Comparison of ENCODE assay signal across 1 cellular context in genomic region chr5:142922223-142922952, GRCh38.
TF ChIP-seq lines count a peak whose summit lies in the region.

No MANE protein-coding gene starts in this region.

TF ChIP-seq in HepG2, 621 proteins besides CTCF, POLR2A, EP300 and RAD21 (continued from another document and continues in another):
- no peak for TF ChIP-seq TFE3 (CRISPR knock-in tag; IDR thresholded peaks at IDR 0.05)
- TF ChIP-seq, protein P1, sequence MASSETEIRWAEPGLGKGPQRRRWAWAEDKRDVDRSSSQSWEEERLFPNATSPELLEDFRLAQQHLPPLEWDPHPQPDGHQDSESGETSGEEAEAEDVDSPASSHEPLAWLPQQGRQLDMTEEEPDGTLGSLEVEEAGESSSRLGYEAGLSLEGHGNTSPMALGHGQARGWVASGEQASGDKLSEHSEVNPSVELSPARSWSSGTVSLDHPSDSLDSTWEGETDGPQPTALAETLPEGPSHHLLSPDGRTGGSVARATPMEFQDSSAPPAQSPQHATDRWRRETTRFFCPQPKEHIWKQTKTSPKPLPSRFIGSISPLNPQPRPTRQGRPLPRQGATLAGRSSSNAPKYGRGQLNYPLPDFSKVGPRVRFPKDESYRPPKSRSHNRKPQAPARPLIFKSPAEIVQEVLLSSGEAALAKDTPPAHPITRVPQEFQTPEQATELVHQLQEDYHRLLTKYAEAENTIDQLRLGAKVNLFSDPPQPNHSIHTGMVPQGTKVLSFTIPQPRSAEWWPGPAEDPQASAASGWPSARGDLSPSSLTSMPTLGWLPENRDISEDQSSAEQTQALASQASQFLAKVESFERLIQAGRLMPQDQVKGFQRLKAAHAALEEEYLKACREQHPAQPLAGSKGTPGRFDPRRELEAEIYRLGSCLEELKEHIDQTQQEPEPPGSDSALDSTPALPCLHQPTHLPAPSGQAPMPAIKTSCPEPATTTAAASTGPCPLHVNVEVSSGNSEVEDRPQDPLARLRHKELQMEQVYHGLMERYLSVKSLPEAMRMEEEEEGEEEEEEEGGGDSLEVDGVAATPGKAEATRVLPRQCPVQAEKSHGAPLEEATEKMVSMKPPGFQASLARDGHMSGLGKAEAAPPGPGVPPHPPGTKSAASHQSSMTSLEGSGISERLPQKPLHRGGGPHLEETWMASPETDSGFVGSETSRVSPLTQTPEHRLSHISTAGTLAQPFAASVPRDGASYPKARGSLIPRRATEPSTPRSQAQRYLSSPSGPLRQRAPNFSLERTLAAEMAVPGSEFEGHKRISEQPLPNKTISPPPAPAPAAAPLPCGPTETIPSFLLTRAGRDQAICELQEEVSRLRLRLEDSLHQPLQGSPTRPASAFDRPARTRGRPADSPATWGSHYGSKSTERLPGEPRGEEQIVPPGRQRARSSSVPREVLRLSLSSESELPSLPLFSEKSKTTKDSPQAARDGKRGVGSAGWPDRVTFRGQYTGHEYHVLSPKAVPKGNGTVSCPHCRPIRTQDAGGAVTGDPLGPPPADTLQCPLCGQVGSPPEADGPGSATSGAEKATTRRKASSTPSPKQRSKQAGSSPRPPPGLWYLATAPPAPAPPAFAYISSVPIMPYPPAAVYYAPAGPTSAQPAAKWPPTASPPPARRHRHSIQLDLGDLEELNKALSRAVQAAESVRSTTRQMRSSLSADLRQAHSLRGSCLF (CRISPR knock-in tag; IDR thresholded peaks at IDR 0.05; ENCODE audit: borderline replicate concordance): no peak
- TF ChIP-seq NFE2L1 (CRISPR knock-in tag; IDR thresholded peaks at IDR 0.05; ENCODE audit: borderline replicate concordance): no peak
- no peak for TF ChIP-seq ZNF235 (CRISPR knock-in tag; IDR thresholded peaks at IDR 0.05; ENCODE audit: borderline replicate concordance)
- no peak for TF ChIP-seq DNMT1 (CRISPR knock-in tag; IDR thresholded peaks at IDR 0.05)
- TF ChIP-seq HNRNPLL (IDR thresholded peaks at IDR 0.05; ENCODE audit: low read depth, low read length, poor library complexity, severe bottlenecking): no peak
- TF ChIP-seq CREM (IDR thresholded peaks at IDR 0.05): peak; percentile 81
- TF ChIP-seq CREM (CRISPR knock-in tag; IDR thresholded peaks at IDR 0.05): no peak
- no peak for TF ChIP-seq ZSCAN12 (CRISPR knock-in tag; IDR thresholded peaks at IDR 0.05)
- TF ChIP-seq RELA (CRISPR knock-in tag; IDR thresholded peaks at IDR 0.05): no peak
- TF ChIP-seq CENPT (CRISPR knock-in tag; IDR thresholded peaks at IDR 0.05; ENCODE audit: low read depth): no peak
- TF ChIP-seq USF2 (IDR thresholded peaks at IDR 0.05; ENCODE audit: low read depth, low read length): no peak
- TF ChIP-seq USF2 (CRISPR knock-in tag; IDR thresholded peaks at IDR 0.05; ENCODE audit: borderline replicate concordance): no peak
- no peak for TF ChIP-seq ZNF792 (CRISPR knock-in tag; IDR thresholded peaks at IDR 0.05)
- no peak for TF ChIP-seq ZNF570 (CRISPR knock-in tag; IDR thresholded peaks at IDR 0.05; ENCODE audit: borderline replicate concordance)
- 0 out of 2 replicates have a peak, but pooled peaks have one; percentile 26 for TF ChIP-seq KLF12 (CRISPR knock-in tag; IDR thresholded peaks at IDR 0.05; ENCODE audit: borderline replicate concordance)
- no peak for TF ChIP-seq NPAS2 (CRISPR knock-in tag; IDR thresholded peaks at IDR 0.05; ENCODE audit: borderline replicate concordance)
- peak; percentile 80 for TF ChIP-seq ELF3 (CRISPR knock-in tag; IDR thresholded peaks at IDR 0.05)
- TF ChIP-seq ZNF350 (CRISPR knock-in tag; IDR thresholded peaks at IDR 0.05; ENCODE audit: borderline replicate concordance, low read depth): no peak
- TF ChIP-seq ZNF331 (CRISPR knock-in tag; IDR thresholded peaks at IDR 0.05): 0 out of 2 replicates have a peak, but pooled peaks have one; percentile 43
- TF ChIP-seq ZNF264 (CRISPR knock-in tag; IDR thresholded peaks at IDR 0.05): peak; percentile 43; the same call in 1 of the 2 replicates
- no peak for TF ChIP-seq ZFP82 (CRISPR knock-in tag; IDR thresholded peaks at IDR 0.05; ENCODE audit: borderline replicate concordance)
- TF ChIP-seq MAZ (IDR thresholded peaks at IDR 0.05; ENCODE audit: borderline replicate concordance, low read depth, low read length): no peak
- no peak for TF ChIP-seq MAZ (CRISPR knock-in tag; IDR thresholded peaks at IDR 0.05; ENCODE audit: low read depth)
- no peak for TF ChIP-seq ZNF274 (CRISPR knock-in tag; IDR thresholded peaks at IDR 0.05)
- TF ChIP-seq, protein P2, sequence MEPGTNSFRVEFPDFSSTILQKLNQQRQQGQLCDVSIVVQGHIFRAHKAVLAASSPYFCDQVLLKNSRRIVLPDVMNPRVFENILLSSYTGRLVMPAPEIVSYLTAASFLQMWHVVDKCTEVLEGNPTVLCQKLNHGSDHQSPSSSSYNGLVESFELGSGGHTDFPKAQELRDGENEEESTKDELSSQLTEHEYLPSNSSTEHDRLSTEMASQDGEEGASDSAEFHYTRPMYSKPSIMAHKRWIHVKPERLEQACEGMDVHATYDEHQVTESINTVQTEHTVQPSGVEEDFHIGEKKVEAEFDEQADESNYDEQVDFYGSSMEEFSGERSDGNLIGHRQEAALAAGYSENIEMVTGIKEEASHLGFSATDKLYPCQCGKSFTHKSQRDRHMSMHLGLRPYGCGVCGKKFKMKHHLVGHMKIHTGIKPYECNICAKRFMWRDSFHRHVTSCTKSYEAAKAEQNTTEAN (CRISPR knock-in tag; conservative IDR thresholded peaks at IDR 0.05): peak; percentile 61; the same call in 1 of the 2 replicates
- TF ChIP-seq KDM3A (CRISPR knock-in tag; IDR thresholded peaks at IDR 0.05; ENCODE audit: low read depth): 0 out of 2 replicates have a peak, but pooled peaks have one; percentile 47
- TF ChIP-seq ZNF451 (CRISPR knock-in tag; IDR thresholded peaks at IDR 0.05): no peak
- no peak for TF ChIP-seq PCBP1 (IDR thresholded peaks at IDR 0.05; ENCODE audit: borderline replicate concordance, low read depth, low read length)
- peak; percentile 82; the same call in 1 of the 2 replicates for TF ChIP-seq HHEX (CRISPR knock-in tag; IDR thresholded peaks at IDR 0.05)
- no peak for TF ChIP-seq ZNF292 (CRISPR knock-in tag; IDR thresholded peaks at IDR 0.05; ENCODE audit: borderline replicate concordance, low read depth)
- TF ChIP-seq, protein P3, sequence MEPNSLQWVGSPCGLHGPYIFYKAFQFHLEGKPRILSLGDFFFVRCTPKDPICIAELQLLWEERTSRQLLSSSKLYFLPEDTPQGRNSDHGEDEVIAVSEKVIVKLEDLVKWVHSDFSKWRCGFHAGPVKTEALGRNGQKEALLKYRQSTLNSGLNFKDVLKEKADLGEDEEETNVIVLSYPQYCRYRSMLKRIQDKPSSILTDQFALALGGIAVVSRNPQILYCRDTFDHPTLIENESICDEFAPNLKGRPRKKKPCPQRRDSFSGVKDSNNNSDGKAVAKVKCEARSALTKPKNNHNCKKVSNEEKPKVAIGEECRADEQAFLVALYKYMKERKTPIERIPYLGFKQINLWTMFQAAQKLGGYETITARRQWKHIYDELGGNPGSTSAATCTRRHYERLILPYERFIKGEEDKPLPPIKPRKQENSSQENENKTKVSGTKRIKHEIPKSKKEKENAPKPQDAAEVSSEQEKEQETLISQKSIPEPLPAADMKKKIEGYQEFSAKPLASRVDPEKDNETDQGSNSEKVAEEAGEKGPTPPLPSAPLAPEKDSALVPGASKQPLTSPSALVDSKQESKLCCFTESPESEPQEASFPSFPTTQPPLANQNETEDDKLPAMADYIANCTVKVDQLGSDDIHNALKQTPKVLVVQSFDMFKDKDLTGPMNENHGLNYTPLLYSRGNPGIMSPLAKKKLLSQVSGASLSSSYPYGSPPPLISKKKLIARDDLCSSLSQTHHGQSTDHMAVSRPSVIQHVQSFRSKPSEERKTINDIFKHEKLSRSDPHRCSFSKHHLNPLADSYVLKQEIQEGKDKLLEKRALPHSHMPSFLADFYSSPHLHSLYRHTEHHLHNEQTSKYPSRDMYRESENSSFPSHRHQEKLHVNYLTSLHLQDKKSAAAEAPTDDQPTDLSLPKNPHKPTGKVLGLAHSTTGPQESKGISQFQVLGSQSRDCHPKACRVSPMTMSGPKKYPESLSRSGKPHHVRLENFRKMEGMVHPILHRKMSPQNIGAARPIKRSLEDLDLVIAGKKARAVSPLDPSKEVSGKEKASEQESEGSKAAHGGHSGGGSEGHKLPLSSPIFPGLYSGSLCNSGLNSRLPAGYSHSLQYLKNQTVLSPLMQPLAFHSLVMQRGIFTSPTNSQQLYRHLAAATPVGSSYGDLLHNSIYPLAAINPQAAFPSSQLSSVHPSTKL (CRISPR knock-in tag; IDR thresholded peaks at IDR 0.05): peak; percentile 97
- no peak for TF ChIP-seq NAIF1 (CRISPR knock-in tag; IDR thresholded peaks at IDR 0.05; ENCODE audit: borderline replicate concordance)
- TF ChIP-seq MTF1 (CRISPR knock-in tag; IDR thresholded peaks at IDR 0.05): 0 out of 2 replicates have a peak, but pooled peaks have one; percentile 23
- no peak for TF ChIP-seq ZNF773 (CRISPR knock-in tag; IDR thresholded peaks at IDR 0.05; ENCODE audit: borderline replicate concordance)
- TF ChIP-seq ZNF383 (CRISPR knock-in tag; IDR thresholded peaks at IDR 0.05; ENCODE audit: borderline replicate concordance): no peak
- no peak for TF ChIP-seq RBAK (CRISPR knock-in tag; IDR thresholded peaks at IDR 0.05)
- TF ChIP-seq NFAT5 (CRISPR knock-in tag; IDR thresholded peaks at IDR 0.05): no peak
- TF ChIP-seq NR1H2 (CRISPR knock-in tag; IDR thresholded peaks at IDR 0.05; ENCODE audit: borderline replicate concordance, low read depth): no peak
- TF ChIP-seq HDAC1 (CRISPR knock-in tag; IDR thresholded peaks at IDR 0.05): peak; percentile 74
- TF ChIP-seq TSC22D2 (CRISPR knock-in tag; IDR thresholded peaks at IDR 0.05; ENCODE audit: borderline replicate concordance): no peak
- TF ChIP-seq ZNF781 (CRISPR knock-in tag; IDR thresholded peaks at IDR 0.05; ENCODE audit: borderline replicate concordance, not compliant biosample characterization): no peak
- peak; percentile 37; the same call in 1 of the 2 replicates for TF ChIP-seq FOXK2 (IDR thresholded peaks at IDR 0.05)
- peak; percentile 87 for TF ChIP-seq NCOA2 (CRISPR knock-in tag; IDR thresholded peaks at IDR 0.05)
- no peak for TF ChIP-seq ZFYVE20 (CRISPR knock-in tag; IDR thresholded peaks at IDR 0.05; ENCODE audit: borderline replicate concordance, low read depth)
- no peak for TF ChIP-seq ISX (CRISPR knock-in tag; conservative IDR thresholded peaks at IDR 0.05)
